In the genomic region with DNA sequence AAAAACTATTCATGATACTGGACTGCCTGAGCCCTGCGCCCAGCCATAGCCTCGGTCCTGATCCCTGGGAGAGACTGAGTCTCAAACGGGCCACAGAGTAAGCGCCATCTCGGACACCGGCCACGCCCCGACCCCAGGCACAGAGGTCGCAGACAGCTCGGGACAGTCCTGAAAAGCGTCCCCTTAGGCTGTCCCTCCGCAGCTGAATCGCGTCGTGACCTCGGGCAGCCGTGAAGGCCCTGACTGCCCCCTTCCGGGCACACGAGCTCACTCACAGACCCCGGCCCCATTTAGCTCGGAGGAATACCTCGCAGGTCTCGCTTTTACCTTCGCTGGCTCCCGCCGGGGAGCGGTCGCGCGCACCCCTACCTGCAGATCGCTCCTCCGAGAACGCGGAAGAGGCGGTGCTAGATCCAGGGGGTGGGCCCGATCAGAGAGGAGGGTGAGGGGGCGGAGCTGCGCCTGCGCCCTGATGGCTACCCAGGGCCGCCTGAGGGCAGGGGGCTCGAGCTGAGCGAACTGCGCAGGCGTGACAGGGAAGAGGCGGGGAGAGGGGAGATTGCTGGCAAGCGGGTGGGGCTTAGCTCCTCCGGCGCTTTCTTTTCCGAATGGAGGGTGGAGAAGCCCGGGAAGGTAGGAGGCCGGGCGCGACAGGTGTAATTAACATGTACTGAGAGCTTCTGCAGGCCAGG, we compare ENCODE assay signal across 8 cellular contexts. TPM values are rescaled to one million over a fixed set of nuclear protein-coding genes. Genes with fewer than 3 reads are reported as not detected.
DNase-seq lines count a peak whose midpoint lies in the region; ATAC-seq and TF ChIP-seq lines count a peak whose summit lies in the region.

TSS of gene MKNK1 (minus strand) at position 411 of the 692 bp plus-strand sequence. CDS start 20,941 bp downstream, outside the sequence.

- H3K27me3 ChIP-seq in ovary (no peaks in the 10 kb centered on the region), thyroid gland (no peaks in the 10 kb centered on the region)

- H3K4me1 ChIP-seq in ovary (ENCODE audit: insufficient read depth) (peaks cover 6% of the 10 kb centered on the region), thyroid gland (peaks cover 9 to 14% of the 10 kb centered on the region in 2 donors)

- DNase-seq in NCI-H1092 treated with DMSO at 0.1 percent for 48 hours (lab: John Stamatoyannopoulos, UW) (peak; percentile 42), SW 1271 (lab: John Stamatoyannopoulos, UW) (peak; percentile 77 to 85), head of caudate nucleus (peak; percentile 80 to 97 (median 92)), ovary (peak; percentile 97 to 99 (median 98)), thyroid gland (peak; percentile 98 to 99)
- peak; percentile 95 for DNase-seq in activated naive CD8-positive, alpha-beta T cell treated with anti-CD3 and anti-CD28 coated beads, Interleukin-2, amount 50 U/mL, for 16 hours (ENCODE audit: low read depth, low spot score)

- peak; percentile 95 for ATAC-seq in HG02610 (IDR thresholded peaks at IDR 0.05; ENCODE audit: unreplicated experiment)

- H3K9me3 ChIP-seq in ovary (no peaks in the 10 kb centered on the region), thyroid gland (no peaks in the 10 kb centered on the region)

- H3K27ac ChIP-seq in ovary: peak within 1 kb of the TSS in 1 of 2 donors; percentile 69
- peak within 1 kb of the TSS; percentile 27 to 76 (median 66) for H3K27ac ChIP-seq in thyroid gland

- WGBS in ovary, 3 donors: 0 to 1% (median 1%) methylated on average over 48 to 53 of the region's 53 CpGs
- WGBS in thyroid gland, 2 donors: 0 to 1% methylated on average over 41 to 44 of the region's 53 CpGs

- H3K36me3 ChIP-seq in ovary (no peaks in the 10 kb centered on the region), thyroid gland (no peaks in the 10 kb centered on the region)

- H3K4me3 ChIP-seq in ovary: peak within 1 kb of the TSS; percentile 86
- peak within 1 kb of the TSS; percentile 54 to 87 (median 83) for H3K4me3 ChIP-seq in thyroid gland (replicated peaks in 1 of 3)

- TF ChIP-seq CTCF in ovary (IDR thresholded peaks at IDR 0.05) (no peak), thyroid gland (IDR thresholded peaks at IDR 0.05) (no peak)

- no peak for TF ChIP-seq EP300 in ovary (IDR thresholded peaks at IDR 0.05)

- peak; percentile 91 for TF ChIP-seq POLR2A in GM10847 (IDR thresholded peaks at IDR 0.05; ENCODE audit: extremely low read depth, insufficient read length)
- TF ChIP-seq POLR2A in ovary (IDR thresholded peaks at IDR 0.05): peak; percentile 77
- TF ChIP-seq POLR2A in thyroid gland (IDR thresholded peaks at IDR 0.05): peak; percentile 49 to 98

- intact Hi-C loops in head of caudate nucleus (cut with DNase I): no loop called here
- intact Hi-C loops in ovary (cut with DNase I): no loop called here
- intact Hi-C loops in thyroid gland (cut with DNase I): loop anchor here (5.0 kb wide), 1 partner anchor 118 kb away; no protein-coding TSS in a partner anchor

RNA-seq across cellular contexts. Expression of gene MKNK1, which starts in this region (rescaled TPM):
- 10 to 100 TPM; 21.0 to 39.3 (median 24.9) TPM for total RNA-seq in ovary
- polyA plus RNA-seq in ovary: 10 to 100 TPM; 21.9 to 34.0 TPM
- total RNA-seq in thyroid gland: 10 to 100 TPM; 20.8 to 29.6 (median 23.4) TPM

Comparison
In these comparisons a context has a peak if more than half of its experiments do, and no peak if none do; other contexts are left out.
1. DNase-seq: peak in every context shown above with its lines; median percentile 98 in thyroid gland; 98 in ovary; 95 in activated naive CD8-positive, alpha-beta T cell treated with anti-CD3 and anti-CD28 coated beads, Interleukin-2, amount 50 U/mL, for 16 hours; 92 in head of caudate nucleus; 81 in SW 1271; 42 in NCI-H1092 treated with DMSO at 0.1 percent for 48 hours.